Comparison of ENCODE assay signal across 2 cellular contexts in genomic region chr7:6360841-6361240, GRCh38.
TF ChIP-seq lines count a peak whose summit lies in the region.

No MANE protein-coding gene starts in this region.

TF ChIP-seq in IMR-90, 13 proteins besides CTCF, POLR2A, EP300 and RAD21:
- TF ChIP-seq, protein P1, sequence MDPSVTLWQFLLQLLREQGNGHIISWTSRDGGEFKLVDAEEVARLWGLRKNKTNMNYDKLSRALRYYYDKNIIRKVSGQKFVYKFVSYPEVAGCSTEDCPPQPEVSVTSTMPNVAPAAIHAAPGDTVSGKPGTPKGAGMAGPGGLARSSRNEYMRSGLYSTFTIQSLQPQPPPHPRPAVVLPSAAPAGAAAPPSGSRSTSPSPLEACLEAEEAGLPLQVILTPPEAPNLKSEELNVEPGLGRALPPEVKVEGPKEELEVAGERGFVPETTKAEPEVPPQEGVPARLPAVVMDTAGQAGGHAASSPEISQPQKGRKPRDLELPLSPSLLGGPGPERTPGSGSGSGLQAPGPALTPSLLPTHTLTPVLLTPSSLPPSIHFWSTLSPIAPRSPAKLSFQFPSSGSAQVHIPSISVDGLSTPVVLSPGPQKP (IDR thresholded peaks at IDR 0.05; ENCODE audit: borderline replicate concordance, low read depth, low read length), result no peak
- TF ChIP-seq CEBPB (IDR thresholded peaks at IDR 0.05; ENCODE audit: low read depth, low read length) (no peak), SMC3 (IDR thresholded peaks at IDR 0.05; ENCODE audit: low read depth, low read length) (no peak), FOS (IDR thresholded peaks at IDR 0.05; ENCODE audit: low read depth, low read length) (no peak), RCOR1 (IDR thresholded peaks at IDR 0.05; ENCODE audit: insufficient replicate concordance, low read length) (no peak), CHD1 (IDR thresholded peaks at IDR 0.05; ENCODE audit: low read depth, low read length) (no peak), MAZ (IDR thresholded peaks at IDR 0.05; ENCODE audit: borderline replicate concordance, low read depth, low read length) (no peak), USF2 (IDR thresholded peaks at IDR 0.05; ENCODE audit: low read depth, low read length) (no peak), NFE2L2 (IDR thresholded peaks at IDR 0.05; ENCODE audit: low read depth, low read length) (no peak)

TF ChIP-seq in K562, 482 proteins besides CTCF, POLR2A, EP300 and RAD21:
- TF ChIP-seq ZNF76 (CRISPR knock-in tag; IDR thresholded peaks at IDR 0.05; ENCODE audit: borderline replicate concordance) (no peak), IFI16 (CRISPR knock-in tag; IDR thresholded peaks at IDR 0.05) (no peak), PATZ1 (CRISPR knock-in tag; IDR thresholded peaks at IDR 0.05; ENCODE audit: borderline replicate concordance) (no peak), EGR1 (conservative IDR thresholded peaks at IDR 0.05) (0 out of 2 replicates have a peak, but pooled peaks have one; percentile 10), SIX5 (IDR thresholded peaks at IDR 0.05; ENCODE audit: borderline replicate concordance in 1 of 2, insufficient read depth in 1 of 2, low read depth in 1 of 2, low read length in 2 of 2) (no peak), KAT2B (IDR thresholded peaks at IDR 0.05; ENCODE audit: low read depth, low read length) (no peak), USF2 (CRISPR knock-in tag; IDR thresholded peaks at IDR 0.05) (no peak), HDAC6 (IDR thresholded peaks at IDR 0.05; ENCODE audit: low read depth, low read length) (no peak), TCF7L2 (IDR thresholded peaks at IDR 0.05; ENCODE audit: low read depth, low read length) (no peak), ZNF445 (CRISPR knock-in tag; IDR thresholded peaks at IDR 0.05; ENCODE audit: low read depth) (no peak), ZFX (CRISPR knock-in tag; IDR thresholded peaks at IDR 0.05) (peak; percentile 28; the same call in 1 of the 2 replicates), ZNF780A (CRISPR knock-in tag; IDR thresholded peaks at IDR 0.05) (no peak), AFF1 (IDR thresholded peaks at IDR 0.05; ENCODE audit: low read depth in 1 of 2, partially characterized antibody in 2 of 2) (no peak)
- TF ChIP-seq, protein P2, sequence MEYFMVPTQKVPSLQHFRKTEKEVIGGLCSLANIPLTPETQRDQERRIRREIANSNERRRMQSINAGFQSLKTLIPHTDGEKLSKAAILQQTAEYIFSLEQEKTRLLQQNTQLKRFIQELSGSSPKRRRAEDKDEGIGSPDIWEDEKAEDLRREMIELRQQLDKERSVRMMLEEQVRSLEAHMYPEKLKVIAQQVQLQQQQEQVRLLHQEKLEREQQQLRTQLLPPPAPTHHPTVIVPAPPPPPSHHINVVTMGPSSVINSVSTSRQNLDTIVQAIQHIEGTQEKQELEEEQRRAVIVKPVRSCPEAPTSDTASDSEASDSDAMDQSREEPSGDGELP (CRISPR knock-in tag; IDR thresholded peaks at IDR 0.05; ENCODE audit: borderline replicate concordance), result peak; percentile 44; the same call in 1 of the 2 replicates
- TF ChIP-seq, protein P3, sequence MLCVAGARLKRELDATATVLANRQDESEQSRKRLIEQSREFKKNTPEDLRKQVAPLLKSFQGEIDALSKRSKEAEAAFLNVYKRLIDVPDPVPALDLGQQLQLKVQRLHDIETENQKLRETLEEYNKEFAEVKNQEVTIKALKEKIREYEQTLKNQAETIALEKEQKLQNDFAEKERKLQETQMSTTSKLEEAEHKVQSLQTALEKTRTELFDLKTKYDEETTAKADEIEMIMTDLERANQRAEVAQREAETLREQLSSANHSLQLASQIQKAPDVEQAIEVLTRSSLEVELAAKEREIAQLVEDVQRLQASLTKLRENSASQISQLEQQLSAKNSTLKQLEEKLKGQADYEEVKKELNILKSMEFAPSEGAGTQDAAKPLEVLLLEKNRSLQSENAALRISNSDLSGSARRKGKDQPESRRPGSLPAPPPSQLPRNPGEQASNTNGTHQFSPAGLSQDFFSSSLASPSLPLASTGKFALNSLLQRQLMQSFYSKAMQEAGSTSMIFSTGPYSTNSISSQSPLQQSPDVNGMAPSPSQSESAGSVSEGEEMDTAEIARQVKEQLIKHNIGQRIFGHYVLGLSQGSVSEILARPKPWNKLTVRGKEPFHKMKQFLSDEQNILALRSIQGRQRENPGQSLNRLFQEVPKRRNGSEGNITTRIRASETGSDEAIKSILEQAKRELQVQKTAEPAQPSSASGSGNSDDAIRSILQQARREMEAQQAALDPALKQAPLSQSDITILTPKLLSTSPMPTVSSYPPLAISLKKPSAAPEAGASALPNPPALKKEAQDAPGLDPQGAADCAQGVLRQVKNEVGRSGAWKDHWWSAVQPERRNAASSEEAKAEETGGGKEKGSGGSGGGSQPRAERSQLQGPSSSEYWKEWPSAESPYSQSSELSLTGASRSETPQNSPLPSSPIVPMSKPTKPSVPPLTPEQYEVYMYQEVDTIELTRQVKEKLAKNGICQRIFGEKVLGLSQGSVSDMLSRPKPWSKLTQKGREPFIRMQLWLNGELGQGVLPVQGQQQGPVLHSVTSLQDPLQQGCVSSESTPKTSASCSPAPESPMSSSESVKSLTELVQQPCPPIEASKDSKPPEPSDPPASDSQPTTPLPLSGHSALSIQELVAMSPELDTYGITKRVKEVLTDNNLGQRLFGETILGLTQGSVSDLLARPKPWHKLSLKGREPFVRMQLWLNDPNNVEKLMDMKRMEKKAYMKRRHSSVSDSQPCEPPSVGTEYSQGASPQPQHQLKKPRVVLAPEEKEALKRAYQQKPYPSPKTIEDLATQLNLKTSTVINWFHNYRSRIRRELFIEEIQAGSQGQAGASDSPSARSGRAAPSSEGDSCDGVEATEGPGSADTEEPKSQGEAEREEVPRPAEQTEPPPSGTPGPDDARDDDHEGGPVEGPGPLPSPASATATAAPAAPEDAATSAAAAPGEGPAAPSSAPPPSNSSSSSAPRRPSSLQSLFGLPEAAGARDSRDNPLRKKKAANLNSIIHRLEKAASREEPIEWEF (CRISPR knock-in tag; IDR thresholded peaks at IDR 0.05), result no peak
